Comparison of ENCODE assay signal across 19 cellular contexts in the genomic region with DNA sequence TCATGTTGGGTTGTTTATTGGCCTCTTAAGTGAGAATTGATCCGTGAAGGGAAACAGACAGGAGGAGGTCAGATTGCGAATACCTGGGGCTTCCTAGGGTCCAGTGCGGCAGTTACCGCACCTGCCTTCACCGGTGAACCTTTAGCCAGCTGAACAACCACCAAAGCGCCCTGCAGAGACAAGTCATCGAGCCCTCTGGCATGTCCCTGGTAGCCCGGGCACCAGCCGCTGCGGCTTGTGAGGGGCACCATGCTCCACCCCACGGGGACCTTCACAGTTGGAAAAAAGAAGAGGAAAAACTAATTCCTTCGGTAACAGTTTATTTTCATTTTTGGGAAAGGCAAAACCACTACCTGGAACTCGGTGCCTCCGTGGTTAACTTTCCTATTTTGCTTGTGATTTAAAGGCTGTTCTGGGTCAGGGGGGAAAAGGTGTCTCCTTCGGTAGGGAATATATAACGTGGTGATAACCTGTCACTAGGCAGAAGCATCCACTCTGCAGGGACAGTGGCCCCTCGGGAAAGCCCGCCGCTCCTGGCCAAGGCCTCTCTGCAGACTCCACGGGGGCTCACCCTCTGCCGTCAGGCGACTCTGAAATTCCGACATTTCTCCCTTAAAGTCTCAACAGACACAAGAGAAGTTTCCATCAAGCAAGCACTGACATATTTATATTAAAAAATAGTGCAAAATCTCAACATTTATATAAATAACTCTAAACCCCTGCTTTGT. TPM values are rescaled to one million over a fixed set of nuclear protein-coding genes. Genes with fewer than 3 reads are reported as not detected.
A peak's percentile ranks its signal among the peaks of the same experiment; 100 is the strongest.
DNase-seq lines count a peak whose midpoint lies in the region; ATAC-seq and TF ChIP-seq lines count a peak whose summit lies in the region.
"Had no signal": no experiment of that assay in that cellular context is flagged by ENCODE, and none has a peak within 500 bp of the region (broad histone marks: within the 10 kb centered on the region; RNA-seq: fewer than 3 reads in every experiment).

No MANE protein-coding gene starts in this region.

- H3K18ac ChIP-seq in IMR-90 (ENCODE audit: low read depth, low read length) = no peak overlapping the region

- DNase-seq in activated effector memory CD4-positive, alpha-beta T cell treated with anti-CD3 and anti-CD28 coated beads, Interleukin-2, amount 50 U/mL, for 16 hours = peak; percentile 42
- no peak for DNase-seq in activated effector memory CD4-positive, alpha-beta T cell treated with Interleukin-2 at 50 U/mL for 16 hours
- DNase-seq in IMR-90 (no peak), epidermal melanocyte (ENCODE audit: insufficient read length, low spot score) (peak; percentile 15), posterior vena cava (ENCODE audit: low spot score) (peak; percentile 64)
- DNase-seq in activated T-cell treated with anti-CD3 and anti-CD28 coated beads, Interleukin-2, amount 50 U/mL, for 72 hours = no peak
- DNase-seq: activated gamma-delta T cell treated with Interleukin-2 at 50 U/mL for 16 hours; effector memory CD4-positive, alpha-beta T cell; hypothalamus; left cardiac atrium; NCI-H1930; NCI-H524; stimulated activated CD4-positive, alpha-beta T cell treated with anti-CD3 and anti-CD28 coated beads, Interleukin-2, amount 100 ng/mL, for 48 hours; substantia nigra; SW 1271 had no signal

- no peaks in the 10 kb centered on the region for H3K27me3 ChIP-seq in IMR-90 (ENCODE audit: control insufficient read depth, insufficient read depth, low read length)
- H3K27me3 ChIP-seq: pancreas had no signal

- no peaks in the 10 kb centered on the region for H3K9me3 Mint-ChIP-seq in activated T-cell treated with anti-CD3 and anti-CD28 coated beads, Interleukin-2, amount 50 U/mL, for 72 hours
- H3K9me3 Mint-ChIP-seq: CD8-positive, alpha-beta T cell had no signal

- no peaks in the 10 kb centered on the region for H3K4me1 ChIP-seq in IMR-90 (ENCODE audit: control insufficient read depth, insufficient read depth, low read length)
- H3K4me1 ChIP-seq: pancreas had no signal

- dilution Hi-C loops in IMR-90 (cut with HindIII; ENCODE audit: low sequenced_read_pairs, unreplicated experiment) = no loop called here

- no peak overlapping the region for H3K27ac ChIP-seq in IMR-90 (ENCODE audit: insufficient read depth, low read length)
- H3K27ac ChIP-seq: pancreas had no signal

- H2BK20ac ChIP-seq in IMR-90 (ENCODE audit: low read depth, low read length) = no peak overlapping the region

- no peak overlapping the region for H3K4me2 ChIP-seq in IMR-90 (ENCODE audit: low read depth, low read length)

- H3K9me1 ChIP-seq in IMR-90 (ENCODE audit: insufficient read depth, low read length) = no peaks in the 10 kb centered on the region

- H3K9ac ChIP-seq in IMR-90 (ENCODE audit: low read depth, low read length) = no peak overlapping the region

- no peak for TF ChIP-seq RAD21 in IMR-90 (IDR thresholded peaks at IDR 0.05; ENCODE audit: low read length)

- H3K36me3 Mint-ChIP-seq in activated T-cell treated with anti-CD3 and anti-CD28 coated beads, Interleukin-2, amount 50 U/mL, for 72 hours (ENCODE audit: insufficient read depth in 2 of 2) = no peaks in the 10 kb centered on the region
- H3K36me3 Mint-ChIP-seq: CD8-positive, alpha-beta T cell had no signal

- no peak overlapping the region for H3K56ac ChIP-seq in IMR-90 (ENCODE audit: extremely low read depth, insufficient read depth, low read length)

- intact Hi-C loops in IMR-90 (cut with micrococcal nuclease) (loop anchor here (10.0 kb wide), 1 partner anchor 194 kb away; no protein-coding TSS in a partner anchor), posterior vena cava (cut with DNase I) (loop anchor here (5.0 kb wide), 3 partner anchors 436 to 531 kb away; no protein-coding TSS in a partner anchor)

- no peaks in the 10 kb centered on the region for H3K27me3 Mint-ChIP-seq in activated T-cell treated with anti-CD3 and anti-CD28 coated beads, Interleukin-2, amount 50 U/mL, for 72 hours (ENCODE audit: low read depth)

- H2BK15ac ChIP-seq in IMR-90 (ENCODE audit: low read depth, low read length) = no peak overlapping the region

- no peak overlapping the region for H3K4ac ChIP-seq in IMR-90 (ENCODE audit: low read depth, low read length)

- H3K4me3 Mint-ChIP-seq in activated T-cell treated with anti-CD3 and anti-CD28 coated beads, Interleukin-2, amount 50 U/mL, for 72 hours = no peak overlapping the region
- H3K4me3 Mint-ChIP-seq: CD8-positive, alpha-beta T cell had no signal

- no peaks in the 10 kb centered on the region for H3K79me1 ChIP-seq in IMR-90 (ENCODE audit: low read depth in 1 of 2, low read length in 2 of 2)

- no peak overlapping the region for H3K23ac ChIP-seq in IMR-90 (ENCODE audit: low read depth, low read length)

- H3K9me3 ChIP-seq in IMR-90 (ENCODE audit: control insufficient read depth, insufficient read depth, low read length) = no peaks in the 10 kb centered on the region
- H3K9me3 ChIP-seq: pancreas had no signal

- TF ChIP-seq CTCF in IMR-90 (conservative IDR thresholded peaks at IDR 0.05; ENCODE audit: low read depth, low read length) = no peak

- no peak overlapping the region for H2AFZ ChIP-seq in IMR-90 (replicated peaks; ENCODE audit: low read length, poor library complexity)

- no peak overlapping the region for H2BK120ac ChIP-seq in IMR-90 (ENCODE audit: low read depth, low read length)

- no peak overlapping the region for H4K91ac ChIP-seq in IMR-90 (ENCODE audit: insufficient read depth, low read depth, low read length)

- no peak for ATAC-seq in IMR-90 (ENCODE audit: low read depth)
- ATAC-seq in HG03342 (IDR thresholded peaks at IDR 0.05; ENCODE audit: unreplicated experiment) = no peak
- ATAC-seq in activated T-cell treated with anti-CD3 and anti-CD28 coated beads, Interleukin-2, amount 50 U/mL, for 72 hours (replicated peaks in 1 of 2) = no peak
- ATAC-seq in HG03378 (IDR thresholded peaks at IDR 0.05; ENCODE audit: unreplicated experiment) = no peak
- ATAC-seq: CD8-positive, alpha-beta T cell; left cardiac atrium; pancreas had no signal

- CTCF ChIA-PET in IMR-90 (lab: Yijun Ruan, JAX) = no interaction called here

- no peak overlapping the region for H3K27ac Mint-ChIP-seq in activated T-cell treated with anti-CD3 and anti-CD28 coated beads, Interleukin-2, amount 50 U/mL, for 72 hours
- H3K27ac Mint-ChIP-seq: CD8-positive, alpha-beta T cell had no signal

- H3K14ac ChIP-seq in IMR-90 (replicated peaks; ENCODE audit: low read depth, low read length) = no peak overlapping the region

- peaks cover 17% of the 10 kb centered on the region; the same call in 1 of the 2 replicates for H3K36me3 ChIP-seq in IMR-90 (ENCODE audit: control insufficient read depth, insufficient read depth, low read length)

- in situ Hi-C loops in IMR-90 (cut with MboI; ENCODE audit: low sequenced_read_pairs) = loop anchor here (10.0 kb wide), 1 partner anchor 434 kb away; no protein-coding TSS in a partner anchor

- 89% methylated on average over 5 of the region's 23 CpGs; no CpG with 5 or more reads in 1 of the 2 experiments for WGBS in IMR-90 (ENCODE audit: extremely low coverage in 2 of 2, insufficient read length in 1 of 2), 2 experiments

- no peak overlapping the region for H2AK5ac ChIP-seq in IMR-90 (ENCODE audit: low read depth, low read length)

- no peak overlapping the region for H4K8ac ChIP-seq in IMR-90 (ENCODE audit: low read depth in 2 of 2, low read length in 2 of 2)

- no peak for TF ChIP-seq POLR2A in IMR-90 (IDR thresholded peaks at IDR 0.05; ENCODE audit: low read depth, low read length)

- POLR2A ChIA-PET in IMR-90 (lab: Charles Lee; ENCODE audit: unreplicated experiment) = interaction anchor here (0.6 kb wide), 1 partner anchor 12 kb away, joined by 5 read pairs; no protein-coding TSS in a partner anchor

- peaks cover 7% of the 10 kb centered on the region for H3K4me1 Mint-ChIP-seq in activated T-cell treated with anti-CD3 and anti-CD28 coated beads, Interleukin-2, amount 50 U/mL, for 72 hours (ENCODE audit: low read depth)

- peaks cover 3% of the 10 kb centered on the region; the same call in 1 of the 2 replicates for H4K20me1 ChIP-seq in IMR-90 (ENCODE audit: insufficient read depth, low read length)

- no peak overlapping the region for H2BK5ac ChIP-seq in IMR-90 (ENCODE audit: low read depth, low read length, poor library complexity, severe bottlenecking)

- H2AK9ac ChIP-seq in IMR-90 (replicated peaks; ENCODE audit: low read depth, low read length, poor library complexity) = no peak overlapping the region

- BruUV-seq in IMR-90 (replicated peaks; lab: Mats Ljungman, UMichigan) = TSS peak; percentile 36

- no peak overlapping the region for H3K4me3 ChIP-seq in IMR-90 (ENCODE audit: insufficient read depth, low read depth, low read length)
- H3K4me3 ChIP-seq: pancreas had no signal

- H4K5ac ChIP-seq in IMR-90 (ENCODE audit: low read depth, low read length) = no peak overlapping the region

TF ChIP-seq in IMR-90, 13 proteins besides CTCF, POLR2A, EP300 and RAD21 (continues in another document):
- TF ChIP-seq NFE2L2 (IDR thresholded peaks at IDR 0.05; ENCODE audit: low read depth, low read length) = no peak
- TF ChIP-seq, protein P1, sequence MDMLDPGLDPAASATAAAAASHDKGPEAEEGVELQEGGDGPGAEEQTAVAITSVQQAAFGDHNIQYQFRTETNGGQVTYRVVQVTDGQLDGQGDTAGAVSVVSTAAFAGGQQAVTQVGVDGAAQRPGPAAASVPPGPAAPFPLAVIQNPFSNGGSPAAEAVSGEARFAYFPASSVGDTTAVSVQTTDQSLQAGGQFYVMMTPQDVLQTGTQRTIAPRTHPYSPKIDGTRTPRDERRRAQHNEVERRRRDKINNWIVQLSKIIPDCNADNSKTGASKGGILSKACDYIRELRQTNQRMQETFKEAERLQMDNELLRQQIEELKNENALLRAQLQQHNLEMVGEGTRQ (IDR thresholded peaks at IDR 0.05; ENCODE audit: low read depth, low read length) = no peak

RNA-seq across cellular contexts. Expression of gene ZBP1, which starts 30.7 kb away (rescaled TPM):
- total RNA-seq in IMR-90 (2012; rRNA removed) (not detected in 2 replicates), posterior vena cava (under 1 TPM; 0.24 to 0.37 TPM)
- polyA plus RNA-seq in IMR-90 (2012; rRNA removed) = not detected in 2 replicates
- not detected in 2 replicates for polyA plus RNA-seq in IMR-90 (2012; cell fraction: cytosol; rRNA removed)
- not detected in 2 replicates for polyA plus RNA-seq in IMR-90 (2012; cell fraction: nucleus; rRNA removed; ENCODE audit: low replicate concordance)
- total RNA-seq in activated T-cell treated with anti-CD3 and anti-CD28 coated beads, Interleukin-2, amount 50 U/mL, for 72 hours = 1 to 10 TPM in 1 of 2 donors, under 1 TPM in 1; 0.70 to 1.6 TPM

RNA-seq across cellular contexts. Expression of gene PMEPA1, which starts 58.9 kb away (rescaled TPM):
- total RNA-seq in IMR-90 (2012; rRNA removed) = 1.4 and 2.0 TPM in 2 replicates
- polyA plus RNA-seq in IMR-90 (2012; rRNA removed) = 6.9 and 11.0 TPM in 2 replicates
- 2.9 and 9.8 TPM in 2 replicates for polyA plus RNA-seq in IMR-90 (2012; cell fraction: cytosol; rRNA removed)
- polyA plus RNA-seq in IMR-90 (2012; cell fraction: nucleus; rRNA removed; ENCODE audit: low replicate concordance) = 3.2 and 9.0 TPM in 2 replicates
- 10 to 100 TPM; 45.6 to 55.6 TPM for total RNA-seq in posterior vena cava
- total RNA-seq in activated T-cell treated with anti-CD3 and anti-CD28 coated beads, Interleukin-2, amount 50 U/mL, for 72 hours = 1 to 10 TPM; 4.3 to 4.6 TPM

Comparison
In these comparisons a context has a peak if more than half of its experiments do, and no peak if none do; other contexts are left out.
1. DNase-seq: peak in activated effector memory CD4-positive, alpha-beta T cell treated with anti-CD3 and anti-CD28 coated beads, Interleukin-2, amount 50 U/mL, for 16 hours (single experiment), epidermal melanocyte (single experiment) and posterior vena cava (single experiment); none in activated effector memory CD4-positive, alpha-beta T cell treated with Interleukin-2 at 50 U/mL for 16 hours (single experiment), IMR-90 (single experiment) and activated T-cell treated with anti-CD3 and anti-CD28 coated beads, Interleukin-2, amount 50 U/mL, for 72 hours (0 of 2).
2. RNA of gene PMEPA1, which starts 58.9 kb away (total RNA-seq): 45.6 to 55.6 TPM in posterior vena cava; 4.3 to 4.6 TPM in activated T-cell treated with anti-CD3 and anti-CD28 coated beads, Interleukin-2, amount 50 U/mL, for 72 hours and 1.4 to 2.0 TPM in IMR-90; every median in the first group is over 4 times any median in the second.